ENCODE assay signal across 16 cellular contexts in the genomic region with DNA sequence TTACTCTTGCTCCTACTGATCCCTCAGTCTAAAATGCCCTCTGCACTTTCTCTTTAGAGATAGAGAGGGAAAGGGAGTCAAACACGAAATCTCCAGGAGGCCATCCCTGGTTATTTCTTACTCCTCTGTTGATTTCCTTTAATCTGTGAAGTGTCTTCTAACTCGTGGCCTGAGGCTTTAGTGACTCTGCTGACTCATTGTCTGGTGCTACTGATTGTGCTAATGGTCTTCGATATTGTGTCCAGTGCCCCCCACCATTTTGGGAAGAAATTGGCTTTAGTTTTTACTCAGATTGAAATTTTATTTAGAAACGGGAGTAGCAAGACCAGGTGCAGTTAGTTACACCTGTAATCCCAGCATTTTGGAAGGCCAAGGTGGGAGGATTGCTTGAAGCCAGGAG. TPM values are rescaled to one million over a fixed set of nuclear protein-coding genes. Genes with fewer than 3 reads are reported as not detected.
DNase-seq lines count a peak whose midpoint lies in the region; ATAC-seq, FAIRE-seq and TF ChIP-seq lines count a peak whose summit lies in the region.
"Had no signal": no experiment of that assay in that cellular context is flagged by ENCODE, and none has a peak within 500 bp of the region (broad histone marks: within the 10 kb centered on the region; RNA-seq: fewer than 3 reads in every experiment).

No MANE protein-coding gene starts in this region.

- no peak overlapping the region for H2BK5ac ChIP-seq in H1 (ENCODE audit: low read depth, low read length)
- no peak overlapping the region for H2BK5ac ChIP-seq in trophoblast cell (ENCODE audit: low read depth, low read length, poor library complexity)

- H3K36me3 ChIP-seq in H1 (ENCODE audit: control insufficient read depth in 2 of 4, insufficient read depth in 4 of 4, low read length in 3 of 4), result no peaks in the 10 kb centered on the region; a peak in 1 of 8 replicates
- peaks cover 0 to 2% of the 10 kb centered on the region in 2 experiments for H3K36me3 ChIP-seq in trophoblast cell (ENCODE audit: control insufficient read depth in 1 of 2, insufficient read depth in 2 of 2, low read length in 2 of 2)
- H3K36me3 ChIP-seq in kidney (ENCODE audit: control insufficient read depth in 1 of 2, insufficient read depth in 2 of 2, low read length in 2 of 2), result no peaks in the 10 kb centered on the region
- H3K36me3 ChIP-seq: heart right ventricle, thoracic aorta had no signal

- H3K9me3 ChIP-seq in H1 (ENCODE audit: insufficient read depth in 2 of 2, low read depth in 1 of 2, low read length in 1 of 2), result peaks cover 0 to 8% of the 10 kb centered on the region in 2 experiments; a peak in 2 of 4 replicates
- H3K9me3 ChIP-seq in trophoblast cell (ENCODE audit: insufficient read depth, low read depth, low read length), result no peaks in the 10 kb centered on the region
- H3K9me3 ChIP-seq in kidney (ENCODE audit: control insufficient read depth in 1 of 2, low read length in 2 of 2), result no peaks in the 10 kb centered on the region
- H3K9me3 ChIP-seq in right cardiac atrium (ENCODE audit: control insufficient read depth, low read length), result no peaks in the 10 kb centered on the region
- H3K9me3 ChIP-seq: heart right ventricle, thoracic aorta had no signal

- no peak overlapping the region for H4K5ac ChIP-seq in H1 (ENCODE audit: insufficient read length, low read depth, low read length)

- no peak for ATAC-seq in right cardiac atrium
- ATAC-seq: heart right ventricle had no signal

- POLR2A ChIA-PET in H1 (lab: Charles Lee; ENCODE audit: partially characterized antibody), result no interaction called here

- intact Hi-C loops in kidney (cut with DNase I) (no loop called here), right cardiac atrium (cut with DNase I) (loop anchor here in 1 of 4 donors (5.0 kb wide), 1 partner anchor 106 kb away; no protein-coding TSS in a partner anchor)

- no peak overlapping the region for H4K12ac ChIP-seq in trophoblast cell (ENCODE audit: low read depth, low read length)

- H3K79me1 ChIP-seq in H1 (ENCODE audit: low read depth, low read length) (no peaks in the 10 kb centered on the region), trophoblast cell (ENCODE audit: low read length) (no peaks in the 10 kb centered on the region)

- TF ChIP-seq CTCF in H1 (IDR thresholded peaks at IDR 0.05; ENCODE audit: control extremely low read depth in 1 of 3, insufficient read depth in 1 of 3, low read depth in 1 of 3, low read length in 3 of 3) (no peak), kidney (IDR thresholded peaks at IDR 0.05; ENCODE audit: borderline replicate concordance, extremely low read depth, insufficient read depth) (no peak)

- no peak overlapping the region for H2BK20ac ChIP-seq in H1 (ENCODE audit: low read length)

- H2BK120ac ChIP-seq in H1 (replicated peaks; ENCODE audit: low read depth, low read length) (no peak overlapping the region), trophoblast cell (ENCODE audit: insufficient read depth, low read length, poor library complexity) (no peak overlapping the region)

- H3K14ac ChIP-seq in H1 (ENCODE audit: insufficient read length) (no peak overlapping the region), trophoblast cell (ENCODE audit: low read length) (no peak overlapping the region)

- H3K4me2 ChIP-seq in H1 (ENCODE audit: insufficient read depth in 1 of 2, low read depth in 2 of 2, low read length in 2 of 2), result no peak overlapping the region
- H3K4me2 ChIP-seq in trophoblast cell (ENCODE audit: low read length), result no peak overlapping the region

- H3K27ac ChIP-seq in H1 (ENCODE audit: low read depth, low read length) (0 out of 2 replicates have a peak overlapping the region, but pooled peaks have one; percentile 28), trophoblast cell (ENCODE audit: low read depth, low read length) (no peak overlapping the region), kidney (ENCODE audit: low read depth in 2 of 2, low read length in 2 of 2) (no peak overlapping the region), right cardiac atrium (ENCODE audit: low read length) (no peak overlapping the region)
- H3K27ac ChIP-seq: C4-2B, heart right ventricle, skin epidermis, thoracic aorta had no signal

- no peak for TF ChIP-seq EP300 in H1 (IDR thresholded peaks at IDR 0.05; ENCODE audit: borderline replicate concordance in 1 of 2, low read depth in 2 of 2, low read length in 2 of 2)

- H4K20me1 ChIP-seq in H1 (replicated peaks in 1 of 2; ENCODE audit: control insufficient read depth in 1 of 2, insufficient read depth in 2 of 2, low read length in 2 of 2), result no peaks in the 10 kb centered on the region

- H3K4ac ChIP-seq in H1 (replicated peaks; ENCODE audit: insufficient read length, low read depth, low read length) (no peak overlapping the region), trophoblast cell (ENCODE audit: low read depth, low read length) (no peak overlapping the region)

- WGBS in H1 (ENCODE audit: extremely low coverage in 1 of 2, insufficient coverage in 1 of 2, insufficient read length in 1 of 2, insufficient replicate concordance in 2 of 2, low coverage in 1 of 2, low lambda C conversion rate in 2 of 2, missing lambda C conversion rate in 1 of 2), 2 experiments, result 84% methylated on average over 4 of the region's 4 CpGs; no CpG with 5 or more reads in 1 of the 2 experiments
- no CpG with 5 or more reads among the region's 4 CpGs for WGBS in trophoblast cell (ENCODE audit: extremely low coverage, insufficient coverage, insufficient read length)
- 68% methylated on average over 4 of the region's 4 CpGs for WGBS in right cardiac atrium

- H3K27me3 ChIP-seq in H1 (replicated peaks in 1 of 4; ENCODE audit: control insufficient read depth in 3 of 4, extremely low read depth in 1 of 4, insufficient read depth in 3 of 4, low read length in 3 of 4) (no peaks in the 10 kb centered on the region), trophoblast cell (ENCODE audit: insufficient read depth, low read length) (no peaks in the 10 kb centered on the region), right cardiac atrium (ENCODE audit: control insufficient read depth, insufficient read depth) (no peaks in the 10 kb centered on the region)
- H3K27me3 ChIP-seq: heart right ventricle had no signal

- DNase-seq in HCEC 1CT (peak; percentile 29), SW 1271 (lab: John Stamatoyannopoulos, UW) (peak; percentile 26 to 72), H1 (ENCODE audit: low read depth in 1 of 2, low spot score in 2 of 2) (no peak), trophoblast cell (peak; percentile 66 to 84), NCI-H2227 treated with DMSO at 0.1 percent for 48 hours (lab: John Stamatoyannopoulos, UW) (no peak), kidney (no peak), right cardiac atrium (no peak)
- DNase-seq: activated CD4-positive, alpha-beta memory T cell treated with anti-CD3 and anti-CD28 coated beads for 36 hours; heart right ventricle; NCI-H1048; NCI-H2171; SIG-M5 had no signal

- H3K56ac ChIP-seq in H1 (replicated peaks; ENCODE audit: insufficient read length, low read depth, low read length), result no peak overlapping the region

- H2AFZ ChIP-seq in H1 (ENCODE audit: low read length) (no peak overlapping the region), trophoblast cell (ENCODE audit: insufficient read depth, low read length, poor library complexity) (no peak overlapping the region)

- no peak overlapping the region for H3K18ac ChIP-seq in H1 (ENCODE audit: extremely low read depth, low read length)
- no peak overlapping the region for H3K18ac ChIP-seq in trophoblast cell (ENCODE audit: low read length)

- H3K4me3 ChIP-seq in H1 (ENCODE audit: extremely low read depth in 1 of 4, insufficient read depth in 2 of 4, low read depth in 3 of 4, low read length in 4 of 4) (no peak overlapping the region), trophoblast cell (ENCODE audit: low read depth, low read length) (no peak overlapping the region), kidney (ENCODE audit: low read length in 2 of 2) (no peak overlapping the region), right cardiac atrium (ENCODE audit: low read length) (no peak overlapping the region)
- H3K4me3 ChIP-seq: heart right ventricle, skin epidermis, thoracic aorta had no signal

- no peak for TF ChIP-seq POLR2A in H1 (IDR thresholded peaks at IDR 0.05; ENCODE audit: control extremely low read depth in 1 of 2, low read depth in 2 of 2, low read length in 2 of 2)

- FAIRE-seq in H1 (lab: Jason Lieb, UNC), result no peak
- FAIRE-seq in kidney (lab: Jason Lieb, UNC), result no peak

- no peak overlapping the region for H4K8ac ChIP-seq in H1 (ENCODE audit: extremely low read depth, insufficient read depth, low read length)
- no peak overlapping the region for H4K8ac ChIP-seq in trophoblast cell (ENCODE audit: low read depth, low read length)

- H3K23ac ChIP-seq in H1 (ENCODE audit: insufficient read length) (no peak overlapping the region), trophoblast cell (ENCODE audit: low read length) (no peak overlapping the region)

- H2BK12ac ChIP-seq in H1 (ENCODE audit: low read depth, low read length) (peak overlapping the region; percentile 68; the same call in 1 of the 2 replicates), trophoblast cell (ENCODE audit: low read length) (no peak overlapping the region)

- H3K23me2 ChIP-seq in H1 (ENCODE audit: low read depth, low read length), result no peaks in the 10 kb centered on the region; the same call in 1 of the 2 replicates

- no peak overlapping the region for H2AK5ac ChIP-seq in H1 (ENCODE audit: low read depth, low read length)
- H2AK5ac ChIP-seq in trophoblast cell (ENCODE audit: low read length), result no peak overlapping the region

- CTCF ChIA-PET in H1 (lab: Charles Lee; ENCODE audit: partially characterized antibody), result interaction anchor here (0.9 to 2.5 kb wide), 6 partner anchors 11 to 283 kb away, joined by 3 to 19 read pairs (median 4); no protein-coding TSS in a partner anchor

- TF ChIP-seq RAD21 in H1 (IDR thresholded peaks at IDR 0.05 in 1 of 2, conservative IDR thresholded peaks at IDR 0.05 in 1 of 2; ENCODE audit: low read depth in 2 of 2, low read length in 2 of 2), result no peak

- H3K9ac ChIP-seq in H1 (replicated peaks in 1 of 4; ENCODE audit: extremely low read depth in 1 of 4, low read depth in 3 of 4, low read length in 3 of 4) (no peak overlapping the region), trophoblast cell (ENCODE audit: low read length) (no peak overlapping the region), kidney (ENCODE audit: low read length in 2 of 2) (no peak overlapping the region)

- H3K4me1 ChIP-seq in H1 (replicated peaks in 1 of 4; ENCODE audit: control insufficient read depth in 3 of 4, insufficient read depth in 4 of 4, low read length in 3 of 4) (peaks cover 0 to 7% (median 0%) of the 10 kb centered on the region in 4 experiments; a peak in 1 of 7 replicates), trophoblast cell (ENCODE audit: control insufficient read depth in 1 of 2, insufficient read depth in 2 of 2, low read length in 2 of 2) (no peaks in the 10 kb centered on the region), kidney (ENCODE audit: control insufficient read depth in 1 of 2, insufficient read depth in 1 of 2, low read depth in 1 of 2, low read length in 2 of 2) (no peaks in the 10 kb centered on the region), right cardiac atrium (ENCODE audit: control insufficient read depth, insufficient read depth, low read length) (no peaks in the 10 kb centered on the region)

- H4K91ac ChIP-seq in H1 (replicated peaks; ENCODE audit: insufficient read length, low read length) (no peak overlapping the region), trophoblast cell (ENCODE audit: low read depth, low read length) (no peak overlapping the region)

- H2BK15ac ChIP-seq in H1 (ENCODE audit: low read length), result no peak overlapping the region

- no peaks in the 10 kb centered on the region for H3K79me2 ChIP-seq in H1 (ENCODE audit: control insufficient read depth in 1 of 2, insufficient read depth in 2 of 2, low read length in 2 of 2)
- no peaks in the 10 kb centered on the region for H3K79me2 ChIP-seq in trophoblast cell (ENCODE audit: control insufficient read depth, insufficient read depth, low read length, poor library complexity)

RNA-seq across cellular contexts. Expression of a gene that starts 0.8 kb away (rescaled TPM):
- not detected in 2 replicates for total RNA-seq in H1 (2021; fragmentation: NEBNext Ultra II Directional; extraction: Animal tissue kit (Norgen Biotek cat#: 25700))
- not detected in 2 replicates for polyA plus RNA-seq in H1 (2011; rRNA removed)
- not detected for polyA plus RNA-seq in H1 (2011; cell fraction: cytosol; rRNA removed)
- polyA plus RNA-seq in H1 (2011; cell fraction: nucleus; rRNA removed), result not detected
- not detected in 4 replicates for polyA plus RNA-seq in H1 (2012, experiment 1 of 2)
- not detected for polyA plus RNA-seq in H1 (2012, experiment 2 of 2)
- polyA plus RNA-seq in H1 (2013, experiment 1 of 2), result not detected
- polyA plus RNA-seq in H1 (2013, experiment 2 of 2), result not detected
- polyA minus RNA-seq in H1 (2011; rRNA and poly(A)+ RNA removed), result not detected in 2 replicates
- not detected for polyA minus RNA-seq in H1 (2011; cell fraction: cytosol; rRNA and poly(A)+ RNA removed)
- polyA minus RNA-seq in H1 (2011; cell fraction: nucleus; rRNA and poly(A)+ RNA removed), result not detected
- polyA plus RNA-seq in trophoblast cell (2013), result not detected in 2 replicates
- 0.57 TPM for total RNA-seq in kidney
- not detected for polyA plus RNA-seq in kidney (ENCODE audit: insufficient read depth, low read depth, low replicate concordance)
- total RNA-seq in right cardiac atrium, result under 1 TPM in 1 of 4 donors, not detected in 3; 0.26 TPM
- polyA plus RNA-seq in right cardiac atrium, result not detected
- total RNA-seq: activated CD4-positive, alpha-beta memory T cell treated with anti-CD3 and anti-CD28 coated beads for 36 hours; epithelial cell of proximal tubule; thoracic aorta had no signal

RNA-seq across cellular contexts. Expression of a gene that starts 20.9 kb away (rescaled TPM):
- not detected in 2 replicates for total RNA-seq in H1 (2021; fragmentation: NEBNext Ultra II Directional; extraction: Animal tissue kit (Norgen Biotek cat#: 25700))
- polyA plus RNA-seq in H1 (2011; rRNA removed) (not detected in 2 replicates), kidney (ENCODE audit: insufficient read depth, low read depth, low replicate concordance) (not detected), right cardiac atrium (not detected)
- not detected for polyA plus RNA-seq in H1 (2011; cell fraction: cytosol; rRNA removed)
- not detected for polyA plus RNA-seq in H1 (2011; cell fraction: nucleus; rRNA removed)
- polyA plus RNA-seq in H1 (2012, experiment 1 of 2), result not detected in 4 replicates
- polyA plus RNA-seq in H1 (2012, experiment 2 of 2), result not detected
- polyA plus RNA-seq in H1 (2013, experiment 1 of 2), result not detected
- polyA plus RNA-seq in H1 (2013, experiment 2 of 2), result not detected
- not detected in 2 replicates for polyA minus RNA-seq in H1 (2011; rRNA and poly(A)+ RNA removed)
- not detected for polyA minus RNA-seq in H1 (2011; cell fraction: cytosol; rRNA and poly(A)+ RNA removed)
- polyA minus RNA-seq in H1 (2011; cell fraction: nucleus; rRNA and poly(A)+ RNA removed), result not detected
- 0.03 TPM in 1 of 2 replicates, not detected in the other for polyA plus RNA-seq in trophoblast cell (2013)
- total RNA-seq in kidney (not detected), right cardiac atrium (under 1 TPM in 1 of 4 donors, not detected in 3; 0.44 TPM)
- total RNA-seq: activated CD4-positive, alpha-beta memory T cell treated with anti-CD3 and anti-CD28 coated beads for 36 hours; epithelial cell of proximal tubule; thoracic aorta had no signal
- polyA plus RNA-seq: heart right ventricle had no signal

RNA-seq across cellular contexts. Expression of a gene that starts 32.4 kb away (rescaled TPM):
- total RNA-seq in H1 (2021; fragmentation: NEBNext Ultra II Directional; extraction: Animal tissue kit (Norgen Biotek cat#: 25700)), result not detected in 2 replicates
- polyA plus RNA-seq in H1 (2011; rRNA removed) (not detected in 2 replicates), kidney (ENCODE audit: insufficient read depth, low read depth, low replicate concordance) (not detected), right cardiac atrium (not detected)
- not detected for polyA plus RNA-seq in H1 (2011; cell fraction: cytosol; rRNA removed)
- not detected for polyA plus RNA-seq in H1 (2011; cell fraction: nucleus; rRNA removed)
- not detected in 4 replicates for polyA plus RNA-seq in H1 (2012, experiment 1 of 2)
- polyA plus RNA-seq in H1 (2012, experiment 2 of 2), result not detected
- polyA plus RNA-seq in H1 (2013, experiment 1 of 2), result not detected
- not detected for polyA plus RNA-seq in H1 (2013, experiment 2 of 2)
- polyA minus RNA-seq in H1 (2011; rRNA and poly(A)+ RNA removed), result not detected in 2 replicates
- not detected for polyA minus RNA-seq in H1 (2011; cell fraction: cytosol; rRNA and poly(A)+ RNA removed)
- not detected for polyA minus RNA-seq in H1 (2011; cell fraction: nucleus; rRNA and poly(A)+ RNA removed)
- 2.6 and 3.6 TPM in 2 replicates for polyA plus RNA-seq in trophoblast cell (2013)
- total RNA-seq in kidney (not detected), right cardiac atrium (not detected)
- total RNA-seq: activated CD4-positive, alpha-beta memory T cell treated with anti-CD3 and anti-CD28 coated beads for 36 hours; epithelial cell of proximal tubule; heart right ventricle; thoracic aorta had no signal

Comparison
In these comparisons a context has a peak if more than half of its experiments do, and no peak if none do; other contexts are left out.
1. DNase-seq: peak in HCEC 1CT (single experiment), SW 1271 (2 of 2) and trophoblast cell (2 of 2); none in H1 (0 of 2), NCI-H2227 treated with DMSO at 0.1 percent for 48 hours (single experiment), kidney (single experiment) and right cardiac atrium (0 of 3).